Comparison of ENCODE assay signal across 8 cellular contexts in the genomic region with DNA sequence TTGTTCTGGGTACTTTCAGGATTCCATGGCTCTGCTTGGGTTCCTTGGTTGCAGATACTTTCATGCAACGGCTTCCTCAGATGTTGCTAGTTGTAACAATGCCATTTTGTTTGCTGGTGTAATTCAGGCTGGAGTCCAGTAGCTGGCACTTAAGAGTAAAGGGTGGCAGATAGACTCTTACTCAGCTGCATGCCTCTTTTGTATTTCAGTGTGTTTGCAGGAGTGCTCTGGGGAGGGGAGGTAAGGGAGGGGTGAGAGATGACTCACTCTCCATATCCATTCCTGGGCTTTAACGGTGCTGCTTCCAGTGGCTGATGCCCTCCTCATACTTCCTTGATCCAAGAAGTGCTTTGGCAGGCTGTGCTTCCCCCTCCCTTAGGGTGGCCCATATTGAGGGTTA.
A peak's percentile ranks its signal among the peaks of the same experiment; 100 is the strongest.
DNase-seq lines count a peak whose midpoint lies in the region; ATAC-seq, FAIRE-seq and TF ChIP-seq lines count a peak whose summit lies in the region.
"Had no signal": no experiment of that assay in that cellular context is flagged by ENCODE, and none has a peak within 500 bp of the region (broad histone marks: within the 10 kb centered on the region; RNA-seq: fewer than 3 reads in every experiment).

No MANE protein-coding gene starts in this region.

- FAIRE-seq in H54 (lab: Jason Lieb, UNC) = peak; percentile 92

- H3K27me3 ChIP-seq in Panc1 (ENCODE audit: control insufficient read depth, insufficient read depth, low read length) = no peaks in the 10 kb centered on the region
- H3K27me3 ChIP-seq in tibial artery = no peaks in the 10 kb centered on the region

- H3K36me3 ChIP-seq in Panc1 (ENCODE audit: control insufficient read depth, insufficient read depth, low read length) (no peaks in the 10 kb centered on the region), tibial artery (no peaks in the 10 kb centered on the region)

- POLR2A ChIA-PET in Panc1 (lab: Charles Lee) = no interaction called here

- H3K4me1 ChIP-seq in Panc1 (ENCODE audit: control insufficient read depth, insufficient read depth, low read length) = no peaks in the 10 kb centered on the region
- H3K4me1 ChIP-seq in tibial artery = peaks cover 0 to 6% (median 0%) of the 10 kb centered on the region in 4 donors

- peak; percentile 19; the same call in 1 of the 2 replicates for TF ChIP-seq CTCF in Panc1 (IDR thresholded peaks at IDR 0.05)
- peak; percentile 45 for TF ChIP-seq CTCF in fibroblast of mammary gland (conservative IDR thresholded peaks at IDR 0.05; ENCODE audit: control insufficient read depth, insufficient read depth, low read depth, low read length)
- no peak for TF ChIP-seq CTCF in tibial artery (IDR thresholded peaks at IDR 0.05)

- no peak for ATAC-seq in Panc1
- ATAC-seq: activated T-cell treated with anti-CD3 and anti-CD28 coated beads, Interleukin-2, amount 50 U/mL, for 72 hours had no signal

- H3K4me3 ChIP-seq in Panc1 (ENCODE audit: low read depth in 2 of 2, low read length in 2 of 2) (no peak overlapping the region), fibroblast of mammary gland (ENCODE audit: control insufficient read depth, low read depth, low read length) (no peak overlapping the region), tibial artery (no peak overlapping the region)

- no peak for TF ChIP-seq POLR2A in H54 (IDR thresholded peaks at IDR 0.05; ENCODE audit: low read depth, low read length)

- no peaks in the 10 kb centered on the region for H3K9me3 ChIP-seq in Panc1 (ENCODE audit: control insufficient read depth, insufficient read depth, low read depth, low read length)
- no peaks in the 10 kb centered on the region for H3K9me3 ChIP-seq in tibial artery

- intact Hi-C loops in Panc1 (cut with micrococcal nuclease; ENCODE audit: unreplicated experiment) (no loop called here), tibial artery (cut with DNase I; ENCODE audit: low total_unique reads) (no loop called here)

- in situ Hi-C loops in Panc1 (cut with HindIII; ENCODE audit: low pct_unique_long_range_greater_than_20kb, low sequenced_read_pairs) = no loop called here

- BruUV-seq in Panc1 (replicated peaks; lab: Mats Ljungman, UMichigan) = no TSS peak

- DNase-seq in H54 (ENCODE audit: insufficient read length, low spot score) (peak; percentile 63), Panc1 (ENCODE audit: low read depth, low spot score) (no peak), fibroblast of mammary gland (ENCODE audit: low read depth) (peak; percentile 67), smooth muscle cell of the brain vasculature (ENCODE audit: low read depth, low spot score) (peak; percentile 31), NCI-H1436 treated with DMSO at 0.1 percent for 48 hours (lab: John Stamatoyannopoulos, UW) (no peak), NCI-H187 (lab: John Stamatoyannopoulos, UW) (no peak), tibial artery (no peak)
- DNase-seq: activated T-cell treated with anti-CD3 and anti-CD28 coated beads, Interleukin-2, amount 50 U/mL, for 72 hours had no signal

- H3K27ac ChIP-seq in Panc1 (ENCODE audit: low read length) (no peak overlapping the region), tibial artery (no peak overlapping the region)

- CTCF ChIA-PET in Panc1 (lab: Charles Lee) = no interaction called here

Comparison
In these comparisons a context has a peak if more than half of its experiments do, and no peak if none do; other contexts are left out.
1. DNase-seq: peak in H54 (single experiment), fibroblast of mammary gland (single experiment) and smooth muscle cell of the brain vasculature (single experiment); none in Panc1 (single experiment), NCI-H1436 treated with DMSO at 0.1 percent for 48 hours (single experiment), NCI-H187 (0 of 2) and tibial artery (0 of 2).
2. CTCF ChIP-seq: peak in Panc1 (single experiment) and fibroblast of mammary gland (single experiment); none in tibial artery (0 of 2).